In the genomic region with DNA sequence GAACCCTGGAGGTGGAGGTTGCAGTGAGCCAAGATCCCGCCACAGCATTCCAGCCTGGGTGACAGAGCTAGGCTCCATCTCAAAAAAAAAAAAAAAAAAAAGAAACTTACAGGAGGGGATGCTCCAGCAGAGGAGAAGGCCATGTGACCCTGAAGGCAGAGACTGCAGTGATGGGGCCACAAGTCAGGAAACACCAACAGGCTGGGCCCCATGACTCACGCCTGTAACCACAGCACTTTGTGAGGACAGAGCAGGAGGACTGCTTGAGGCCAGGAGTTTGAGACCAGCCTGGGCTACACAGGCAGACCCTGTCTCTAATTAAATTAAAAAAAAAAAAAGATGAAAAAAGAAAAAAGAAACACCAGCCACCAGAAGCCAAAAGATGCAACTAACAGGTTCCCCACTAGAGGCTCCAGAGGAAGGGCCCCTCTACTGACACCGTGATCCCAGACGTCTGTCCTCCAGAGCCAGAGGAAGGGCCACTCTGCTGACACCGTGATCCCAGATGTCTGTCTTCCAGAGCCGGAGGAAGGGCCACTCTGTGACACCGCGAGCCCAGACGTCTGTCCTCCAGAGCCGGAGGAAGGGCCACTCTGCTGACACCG, we compare ENCODE assay signal across 10 cellular contexts. TPM values are rescaled to one million over a fixed set of nuclear protein-coding genes. Genes with fewer than 3 reads are reported as not detected.
DNase-seq lines count a peak whose midpoint lies in the region; ATAC-seq and TF ChIP-seq lines count a peak whose summit lies in the region.
"Had no signal": no experiment of that assay in that cellular context is flagged by ENCODE, and none has a peak within 500 bp of the region (broad histone marks: within the 10 kb centered on the region; RNA-seq: fewer than 3 reads in every experiment).

No MANE protein-coding gene starts in this region.

- no peaks in the 10 kb centered on the region for H3K79me2 ChIP-seq in PC-9 (ENCODE audit: low read depth)

- no peak overlapping the region for H2AFZ ChIP-seq in PC-9

- no peaks in the 10 kb centered on the region for H3K27me3 ChIP-seq in H7 (ENCODE audit: control insufficient read depth, insufficient read depth, low read length)
- H3K27me3 ChIP-seq in PC-9 (ENCODE audit: insufficient read depth, low read depth), result peaks cover 48% of the 10 kb centered on the region
- H3K27me3 ChIP-seq in lower lobe of right lung (ENCODE audit: low read depth), result no peaks in the 10 kb centered on the region
- H3K27me3 ChIP-seq: colonic mucosa, suprapubic skin had no signal

- H3K9me3 ChIP-seq in PC-9 (ENCODE audit: insufficient read depth, low read depth), result no peaks in the 10 kb centered on the region
- H3K9me3 ChIP-seq in lower lobe of right lung, result no peaks in the 10 kb centered on the region
- H3K9me3 ChIP-seq: colonic mucosa, suprapubic skin had no signal

- DNase-seq in GM13976 (ENCODE audit: low spot score) (peak; percentile 50), H7 (peak; percentile 83), PC-9 (no peak), lower lobe of right lung (peak; percentile 56), NCI-H1436 (lab: John Stamatoyannopoulos, UW) (no peak), NCI-H187 treated with DMSO at 0.1 percent for 48 hours (lab: John Stamatoyannopoulos, UW) (no peak)
- DNase-seq: colonic mucosa, small intestine had no signal

- BruUV-seq in PC-9 (replicated peaks; lab: Mats Ljungman, UMichigan), result no TSS peak

- TF ChIP-seq CTCF in GM13976 (IDR thresholded peaks at IDR 0.05; ENCODE audit: borderline replicate concordance, control extremely low read depth, extremely low read depth, insufficient read depth, missing control alignments) (no peak), PC-9 (conservative IDR thresholded peaks at IDR 0.05) (peak; percentile 31; the same call in 1 of the 2 replicates), lower lobe of right lung (IDR thresholded peaks at IDR 0.05) (no peak)

- H3K9me2 ChIP-seq in PC-9 (ENCODE audit: insufficient read depth), result no peaks in the 10 kb centered on the region

- H3K36me3 ChIP-seq in H7 (replicated peaks; ENCODE audit: control insufficient read depth, insufficient read depth, low read length), result no peaks in the 10 kb centered on the region
- H3K36me3 ChIP-seq in PC-9 (ENCODE audit: low read depth), result no peaks in the 10 kb centered on the region
- no peaks in the 10 kb centered on the region for H3K36me3 ChIP-seq in lower lobe of right lung
- H3K36me3 ChIP-seq: colonic mucosa, suprapubic skin had no signal

- no peak overlapping the region for H3K4me2 ChIP-seq in PC-9

- ATAC-seq in lower lobe of right lung (peak; percentile 57 to 76), HG02678 (IDR thresholded peaks at IDR 0.05; ENCODE audit: unreplicated experiment) (no peak)

- H3K4me3 ChIP-seq in H7 (ENCODE audit: insufficient read depth, low read depth, low read length) (no peak overlapping the region), PC-9 (no peak overlapping the region), lower lobe of right lung (no peak overlapping the region)
- H3K4me3 ChIP-seq: colonic mucosa, suprapubic skin had no signal

- H3K27ac ChIP-seq in PC-9 (no peak overlapping the region), lower lobe of right lung (no peak overlapping the region)
- H3K27ac ChIP-seq: colonic mucosa, suprapubic skin had no signal

- H3F3A ChIP-seq in PC-9 (ENCODE audit: insufficient read depth, low read depth), result no peaks in the 10 kb centered on the region

- intact Hi-C loops in PC-9 (cut with micrococcal nuclease; ENCODE audit: unreplicated experiment), result no loop called here
- intact Hi-C loops in lower lobe of right lung (cut with DNase I), result no loop called here

- in situ Hi-C loops in GM13976 (cut with MboI; ENCODE audit: low sequenced_read_pairs, unreplicated experiment), result no loop called here

- no peaks in the 10 kb centered on the region for H4K20me1 ChIP-seq in PC-9 (ENCODE audit: insufficient read depth)

- POLR2A ChIA-PET in PC-9 (lab: Charles Lee; ENCODE audit: unreplicated experiment), result no interaction called here

- no peaks in the 10 kb centered on the region for H3K4me1 ChIP-seq in PC-9 (replicated peaks; ENCODE audit: insufficient read depth)
- H3K4me1 ChIP-seq in lower lobe of right lung, result no peaks in the 10 kb centered on the region
- H3K4me1 ChIP-seq: colonic mucosa, suprapubic skin had no signal

- CTCF ChIA-PET in PC-9 (lab: Charles Lee), result no interaction called here

RNA-seq across cellular contexts. Expression of a gene that starts 9.1 kb away (rescaled TPM):
- total RNA-seq in H7 (2014; rRNA removed; shearing (Covaris generic)), result 6.1 and 9.2 TPM in 2 replicates
- not detected in 2 replicates for total RNA-seq in PC-9 (2021)
- 5.3 TPM for total RNA-seq in lower lobe of right lung

RNA-seq across cellular contexts. Expression of a gene that starts 20.4 kb away (rescaled TPM):
- total RNA-seq in H7 (2014; rRNA removed; shearing (Covaris generic)), result 32.8 and 35.0 TPM in 2 replicates
- total RNA-seq in PC-9 (2021) (14.3 and 18.9 TPM in 2 replicates), lower lobe of right lung (30.0 TPM)

Comparison
In these comparisons a context has a peak if more than half of its experiments do, and no peak if none do; other contexts are left out.
1. DNase-seq: peak in GM13976 (single experiment), H7 (single experiment) and lower lobe of right lung (single experiment); none in PC-9 (0 of 2), NCI-H1436 (single experiment) and NCI-H187 treated with DMSO at 0.1 percent for 48 hours (single experiment).